Comparison of ENCODE assay signal across 24 cellular contexts in genomic region chr2:239916205-239917127, GRCh38.
DNase-seq lines count a peak whose midpoint lies in the region; ATAC-seq, FAIRE-seq and TF ChIP-seq lines count a peak whose summit lies in the region.
"Had no signal": no experiment of that assay in that cellular context is flagged by ENCODE, and none has a peak within 500 bp of the region (broad histone marks: within the 10 kb centered on the region; RNA-seq: fewer than 3 reads in every experiment).

No MANE protein-coding gene starts in this region.

- H3K9me2 ChIP-seq in hepatocyte (replicated peaks; ENCODE audit: insufficient read depth) = no peaks in the 10 kb centered on the region

- H3K79me2 ChIP-seq in K562 (ENCODE audit: control insufficient read depth, insufficient read depth, low read length) = no peaks in the 10 kb centered on the region
- H3K79me2 ChIP-seq in hepatocyte = no peaks in the 10 kb centered on the region

- TF ChIP-seq CTCF in IMR-90 (conservative IDR thresholded peaks at IDR 0.05; ENCODE audit: low read depth, low read length) (no peak), K562 (IDR thresholded peaks at IDR 0.05 in 2 of 3, conservative IDR thresholded peaks at IDR 0.05 in 1 of 3; ENCODE audit: insufficient read depth in 2 of 3, low read depth in 1 of 3, low read length in 3 of 3) (no peak), kidney (IDR thresholded peaks at IDR 0.05; ENCODE audit: borderline replicate concordance, extremely low read depth, insufficient read depth) (no peak), WERI-Rb-1 (IDR thresholded peaks at IDR 0.05; ENCODE audit: low read depth, low read length) (no peak), hepatocyte (IDR thresholded peaks at IDR 0.05; ENCODE audit: poor library complexity) (no peak)

- H3K36me3 ChIP-seq in IMR-90 (ENCODE audit: control insufficient read depth, insufficient read depth, low read length) (no peaks in the 10 kb centered on the region), K562 (ENCODE audit: control insufficient read depth, insufficient read depth, low read length) (no peaks in the 10 kb centered on the region), kidney (ENCODE audit: control insufficient read depth in 1 of 2, insufficient read depth in 2 of 2, low read length in 2 of 2) (no peaks in the 10 kb centered on the region), WERI-Rb-1 (no peaks in the 10 kb centered on the region), hepatocyte (replicated peaks; ENCODE audit: insufficient read depth, low read depth) (no peaks in the 10 kb centered on the region)
- H3K36me3 ChIP-seq: adrenal gland had no signal

- no peak overlapping the region for H3K4me2 ChIP-seq in IMR-90 (ENCODE audit: low read depth, low read length)
- H3K4me2 ChIP-seq in K562 (ENCODE audit: insufficient read depth, low read length) = no peak overlapping the region
- no peak overlapping the region for H3K4me2 ChIP-seq in hepatocyte
- H3K4me2 ChIP-seq: BLaER1 treated with 17β-estradiol and CSF1 and Interleukin-3, amounts not matched to agents 10 nM and 100 nM had no signal

- 70% methylated on average over 2 of the region's 13 CpGs; no CpG with 5 or more reads in 1 of the 2 experiments for whole genome bisulfite sequencing in IMR-90 (ENCODE audit: extremely low coverage in 2 of 2, insufficient read length in 1 of 2), 2 experiments
- 86% methylated on average over 8 of the region's 13 CpGs for WGBS in K562 (ENCODE audit: insufficient coverage, low coverage, missing lambda C conversion rate)
- 85% methylated on average over 13 of the region's 13 CpGs for WGBS in hepatocyte (ENCODE audit: low lambda C conversion rate, missing lambda C conversion rate)

- intact Hi-C loops in IMR-90 (cut with micrococcal nuclease) (no loop called here), K562 (cut with micrococcal nuclease) (no loop called here), kidney (cut with DNase I) (no loop called here)

- H3K9me1 ChIP-seq in IMR-90 (ENCODE audit: insufficient read depth, low read length) (no peaks in the 10 kb centered on the region), K562 (ENCODE audit: control insufficient read depth, insufficient read depth, low read length) (no peaks in the 10 kb centered on the region)

- H3K23ac ChIP-seq in IMR-90 (ENCODE audit: low read depth, low read length) = no peak overlapping the region

- H3K27ac ChIP-seq in IMR-90 (ENCODE audit: insufficient read depth, low read length) (no peak overlapping the region), K562 (ENCODE audit: extremely low read depth, low read depth, low read length) (no peak overlapping the region), kidney (ENCODE audit: low read depth in 2 of 2, low read length in 2 of 2) (no peak overlapping the region), WERI-Rb-1 (no peak overlapping the region), hepatocyte (no peak overlapping the region)
- H3K27ac ChIP-seq: adrenal gland, HL-60, skin epidermis had no signal

- BruUV-seq in IMR-90 (replicated peaks; lab: Mats Ljungman, UMichigan) = no TSS peak
- no TSS peak for BruUV-seq in K562 (replicated peaks; lab: Mats Ljungman, UMichigan)

- H3K9ac ChIP-seq in IMR-90 (ENCODE audit: low read depth, low read length) = no peak overlapping the region
- no peak overlapping the region for H3K9ac ChIP-seq in K562 (ENCODE audit: insufficient read depth in 1 of 2, low read depth in 2 of 2, low read length in 2 of 2)
- no peak overlapping the region for H3K9ac ChIP-seq in kidney (ENCODE audit: low read length in 2 of 2)
- H3K9ac ChIP-seq: BLaER1 treated with 17β-estradiol and CSF1 and Interleukin-3, amounts not matched to agents 10 nM and 100 nM had no signal

- H3K9me3 ChIP-seq in IMR-90 (ENCODE audit: control insufficient read depth, insufficient read depth, low read length) = peaks cover 38% of the 10 kb centered on the region
- 0 out of 2 replicates have a peak, but pooled peaks cover 3% of the 10 kb centered on the region for H3K9me3 ChIP-seq in K562 (replicated peaks; ENCODE audit: control insufficient read depth, insufficient read depth, low read depth, low read length)
- H3K9me3 ChIP-seq in kidney (ENCODE audit: control insufficient read depth in 1 of 2, low read length in 2 of 2) = peaks cover 4 to 17% of the 10 kb centered on the region in 2 donors
- peaks cover 18% of the 10 kb centered on the region for H3K9me3 ChIP-seq in WERI-Rb-1 (ENCODE audit: severe bottlenecking)
- H3K9me3 ChIP-seq in hepatocyte (ENCODE audit: low read depth) = no peaks in the 10 kb centered on the region

- TF ChIP-seq RAD21 in IMR-90 (IDR thresholded peaks at IDR 0.05; ENCODE audit: low read length) (no peak), K562 (CRISPR knock-in tag; conservative IDR thresholded peaks at IDR 0.05 in 1 of 2, IDR thresholded peaks at IDR 0.05 in 1 of 2) (no peak)

- H3K79me1 ChIP-seq in IMR-90 (ENCODE audit: low read depth in 1 of 2, low read length in 2 of 2) = no peaks in the 10 kb centered on the region

- H3K4ac ChIP-seq in IMR-90 (ENCODE audit: low read depth, low read length) = no peak overlapping the region

- no peak overlapping the region for H4K8ac ChIP-seq in IMR-90 (ENCODE audit: low read depth in 2 of 2, low read length in 2 of 2)

- ATAC-seq in IMR-90 (ENCODE audit: low read depth) = no peak
- ATAC-seq in K562 = no peak
- ATAC-seq: HCT116 had no signal

- H3K18ac ChIP-seq in IMR-90 (ENCODE audit: low read depth, low read length) = no peak overlapping the region

- no peak overlapping the region for H3K14ac ChIP-seq in IMR-90 (replicated peaks; ENCODE audit: low read depth, low read length)

- H2BK5ac ChIP-seq in IMR-90 (ENCODE audit: low read depth, low read length, poor library complexity, severe bottlenecking) = peak overlapping the region; percentile 35

- H2AK9ac ChIP-seq in IMR-90 (replicated peaks; ENCODE audit: low read depth, low read length, poor library complexity) = no peak overlapping the region

- H3K4me1 ChIP-seq in IMR-90 (ENCODE audit: control insufficient read depth, insufficient read depth, low read length) (no peaks in the 10 kb centered on the region), K562 (replicated peaks in 1 of 2; ENCODE audit: control insufficient read depth in 2 of 2, insufficient read depth in 2 of 2, low read length in 2 of 2) (peaks cover 0 to 14% of the 10 kb centered on the region in 2 experiments; a peak in 3 of 5 replicates), kidney (ENCODE audit: control insufficient read depth in 1 of 2, insufficient read depth in 1 of 2, low read depth in 1 of 2, low read length in 2 of 2) (no peaks in the 10 kb centered on the region), hepatocyte (ENCODE audit: insufficient read depth) (no peaks in the 10 kb centered on the region)
- H3K4me1 ChIP-seq: adrenal gland had no signal

- TF ChIP-seq EP300 in K562 (IDR thresholded peaks at IDR 0.05; ENCODE audit: low read length) = no peak

- FAIRE-seq in K562 (lab: Jason Lieb, UNC) = peak; percentile 46
- no peak for FAIRE-seq in kidney (lab: Jason Lieb, UNC)
- FAIRE-seq: colon, GM12892 had no signal

- no peak overlapping the region for H2BK15ac ChIP-seq in IMR-90 (ENCODE audit: low read depth, low read length)

- TF ChIP-seq POLR2A in IMR-90 (IDR thresholded peaks at IDR 0.05; ENCODE audit: low read depth, low read length) = no peak
- no peak for TF ChIP-seq POLR2A in K562 (conservative IDR thresholded peaks at IDR 0.05)

- H3K4me3 ChIP-seq in IMR-90 (ENCODE audit: insufficient read depth, low read depth, low read length) = no peak overlapping the region
- H3K4me3 ChIP-seq in K562 = no peak overlapping the region
- no peak overlapping the region for H3K4me3 ChIP-seq in kidney (ENCODE audit: low read length in 2 of 2)
- H3K4me3 ChIP-seq in WERI-Rb-1 (ENCODE audit: low read depth, low read length) = no peak overlapping the region
- H3K4me3 ChIP-seq in hepatocyte = no peak overlapping the region
- H3K4me3 ChIP-seq: adrenal gland, skin epidermis had no signal

- H3K27me3 ChIP-seq in IMR-90 (ENCODE audit: control insufficient read depth, insufficient read depth, low read length) (no peaks in the 10 kb centered on the region), K562 (ENCODE audit: control insufficient read depth in 2 of 2, insufficient read depth in 2 of 2, low read length in 2 of 2) (no peaks in the 10 kb centered on the region), WERI-Rb-1 (ENCODE audit: insufficient read depth, low read depth, severe bottlenecking) (no peaks in the 10 kb centered on the region), hepatocyte (no peaks in the 10 kb centered on the region)
- H3K27me3 ChIP-seq: adrenal gland; BLaER1 treated with 17β-estradiol and CSF1 and Interleukin-3, amounts not matched to agents 10 nM and 100 nM had no signal

- H3K56ac ChIP-seq in IMR-90 (ENCODE audit: extremely low read depth, insufficient read depth, low read length) = no peak overlapping the region

- dilution Hi-C loops in IMR-90 (cut with HindIII; ENCODE audit: low sequenced_read_pairs, unreplicated experiment) = no loop called here

- DNase-seq in IMR-90 = no peak
- DNase-seq in K562 (ENCODE audit: extremely low read depth in 1 of 4, low spot score in 3 of 4) = no peak
- peak; percentile 50 for DNase-seq in kidney
- DNase-seq in stimulated activated CD8-positive, alpha-beta memory T cell treated with anti-CD3 and anti-CD28 coated beads, Interleukin-4, amount 100 ng/mL, for 48 hours = peak; percentile 2
- no peak for DNase-seq in WERI-Rb-1
- no peak for DNase-seq in hepatocyte (ENCODE audit: low spot score)
- no peak for DNase-seq in DMS53 treated with DMSO at 0.1 percent for 48 hours (lab: John Stamatoyannopoulos, UW; ENCODE audit: unreplicated experiment)
- DNase-seq: activated B cell treated with CpG ODN at 0.5 μM for 24 hours; activated naive CD4-positive, alpha-beta T cell treated with Interleukin-2 at 50 U/mL for 16 hours; EL; kidney glomerular epithelial cell; NCI-H1092 treated with DMSO at 0.1 percent for 48 hours; NCI-H345; Right ventricle myocardium superior; stimulated activated CD4-positive, alpha-beta T cell treated with anti-CD3 and anti-CD28 coated beads, Interleukin-1b, Interleukin-23, amount 100 ng/mL, for 48 hours; substantia nigra; T1000 had no signal

- no peak overlapping the region for H4K91ac ChIP-seq in IMR-90 (ENCODE audit: insufficient read depth, low read depth, low read length)

- no peak overlapping the region for H2BK120ac ChIP-seq in IMR-90 (ENCODE audit: low read depth, low read length)

- POLR2A ChIA-PET in IMR-90 (lab: Charles Lee; ENCODE audit: unreplicated experiment) (no interaction called here), K562 (lab: Yijun Ruan, JAX) (no interaction called here)

- H4K5ac ChIP-seq in IMR-90 (ENCODE audit: low read depth, low read length) = no peak overlapping the region

- in situ Hi-C loops in IMR-90 (cut with MboI; ENCODE audit: low sequenced_read_pairs) (no loop called here), K562 (cut with MboI) (no loop called here)

- H2AFZ ChIP-seq in IMR-90 (replicated peaks; ENCODE audit: low read length, poor library complexity) = no peak overlapping the region
- H2AFZ ChIP-seq in K562 (ENCODE audit: low read depth, low read length) = no peak overlapping the region
- no peak overlapping the region for H2AFZ ChIP-seq in hepatocyte

- H4K20me1 ChIP-seq in IMR-90 (ENCODE audit: insufficient read depth, low read length) (no peaks in the 10 kb centered on the region), K562 (replicated peaks; ENCODE audit: control insufficient read depth, insufficient read depth, low read length) (no peaks in the 10 kb centered on the region), hepatocyte (ENCODE audit: insufficient read depth, poor library complexity, severe bottlenecking) (no peaks in the 10 kb centered on the region)
- H4K20me1 ChIP-seq: BLaER1 treated with 17β-estradiol and CSF1 and Interleukin-3, amounts not matched to agents 10 nM and 100 nM had no signal

- no peak overlapping the region for H2AK5ac ChIP-seq in IMR-90 (ENCODE audit: low read depth, low read length)

- CTCF ChIA-PET in IMR-90 (lab: Yijun Ruan, JAX) (no interaction called here), K562 (lab: Yijun Ruan, JAX; ENCODE audit: low intra/inter-chr PET ratio) (interaction anchor here (0.6 kb wide), 1 partner anchor 22 kb away, joined by 3 read pairs; no protein-coding TSS in a partner anchor)

- no peak overlapping the region for H2BK20ac ChIP-seq in IMR-90 (ENCODE audit: low read depth, low read length)

Comparison
In these comparisons a context has a peak if more than half of its experiments do, and no peak if none do; other contexts are left out.
1. DNase-seq: peak in kidney (single experiment) and stimulated activated CD8-positive, alpha-beta memory T cell treated with anti-CD3 and anti-CD28 coated beads, Interleukin-4, amount 100 ng/mL, for 48 hours (single experiment); none in IMR-90 (single experiment), K562 (0 of 4), WERI-Rb-1 (single experiment), hepatocyte (single experiment) and DMS53 treated with DMSO at 0.1 percent for 48 hours (single experiment).